In genomic region chr12:8949525-8950286, GRCh38 we compare ENCODE assay signal across 1 cellular context.
TF ChIP-seq lines count a peak whose summit lies in the region.

Gene M6PR (minus strand): TSS chr12:8949645. CDS start chr12:8946404, 3,241 bp downstream.

TF ChIP-seq in HEK293, 187 proteins besides CTCF, POLR2A, EP300 and RAD21 (continued from another document and continues in another):
- TF ChIP-seq KLF10 (tag by site-specific recombination; IDR thresholded peaks at IDR 0.05) (no peak), ZNF701 (tag by site-specific recombination; IDR thresholded peaks at IDR 0.05) (no peak), ZBTB6 (tag by site-specific recombination; IDR thresholded peaks at IDR 0.05) (no peak), ZBTB1 (tag by site-specific recombination; IDR thresholded peaks at IDR 0.05) (no peak), ZNF768 (tag by site-specific recombination; IDR thresholded peaks at IDR 0.05) (no peak; the same call in 1 of the 2 replicates), ZNF596 (tag by site-specific recombination; IDR thresholded peaks at IDR 0.05) (no peak), ZNF530 (tag by site-specific recombination; IDR thresholded peaks at IDR 0.05; ENCODE audit: low read depth) (no peak), ZNF624 (tag by site-specific recombination; IDR thresholded peaks at IDR 0.05) (no peak), ZFP69B (tag by site-specific recombination; IDR thresholded peaks at IDR 0.05) (no peak), ZEB2 (tag by site-specific recombination; IDR thresholded peaks at IDR 0.05) (peak; percentile 61; the same call in 1 of the 2 replicates), OSR2 (tag by site-specific recombination; IDR thresholded peaks at IDR 0.05) (no peak), REPIN1 (tag by site-specific recombination; IDR thresholded peaks at IDR 0.05; ENCODE audit: low read depth) (peak; percentile 100), ZNF654 (tag by site-specific recombination; IDR thresholded peaks at IDR 0.05; ENCODE audit: low read depth) (peak; percentile 17), GLIS1 (tag by site-specific recombination; IDR thresholded peaks at IDR 0.05) (no peak; the same call in 1 of the 2 replicates), BCL11B (tag by site-specific recombination; IDR thresholded peaks at IDR 0.05; ENCODE audit: low read depth) (no peak; the same call in 1 of the 2 replicates), ZNF600 (tag by site-specific recombination; IDR thresholded peaks at IDR 0.05) (peak; percentile 98), ZNF677 (tag by site-specific recombination; IDR thresholded peaks at IDR 0.05) (no peak), KLF17 (tag by site-specific recombination; IDR thresholded peaks at IDR 0.05) (peak; percentile 9; the same call in 1 of the 2 replicates), ZNF785 (tag by site-specific recombination; IDR thresholded peaks at IDR 0.05) (no peak), ZNF394 (tag by site-specific recombination; IDR thresholded peaks at IDR 0.05; ENCODE audit: borderline replicate concordance) (peak; percentile 49; the same call in 1 of the 2 replicates), ZFHX2 (tag by site-specific recombination; conservative IDR thresholded peaks at IDR 0.05) (no peak), ZNF707 (tag by site-specific recombination; IDR thresholded peaks at IDR 0.05) (no peak), ZXDB (tag by site-specific recombination; IDR thresholded peaks at IDR 0.05) (peak; percentile 100), GLIS2 (tag by site-specific recombination; IDR thresholded peaks at IDR 0.05) (peak; percentile 43), ZNF114 (tag by site-specific recombination; IDR thresholded peaks at IDR 0.05) (no peak), ZNF585B (tag by site-specific recombination; IDR thresholded peaks at IDR 0.05) (no peak), ZNF274 (IDR thresholded peaks at IDR 0.05; ENCODE audit: low read length) (no peak), ZNF274 (tag by site-specific recombination; IDR thresholded peaks at IDR 0.05; ENCODE audit: borderline replicate concordance) (no peak), ZNF473 (tag by site-specific recombination; IDR thresholded peaks at IDR 0.05) (no peak), ZNF76 (tag by site-specific recombination; IDR thresholded peaks at IDR 0.05; ENCODE audit: borderline replicate concordance, low read depth) (peak; percentile 91), ZNF664 (tag by site-specific recombination; IDR thresholded peaks at IDR 0.05) (no peak), ZBTB49 (tag by site-specific recombination; IDR thresholded peaks at IDR 0.05; ENCODE audit: low read depth) (no peak), ZNF16 (tag by site-specific recombination; IDR thresholded peaks at IDR 0.05; ENCODE audit: low read depth) (no peak), ZBTB7A (tag by site-specific recombination; IDR thresholded peaks at IDR 0.05; ENCODE audit: low read depth) (no peak), SP3 (tag by site-specific recombination; IDR thresholded peaks at IDR 0.05) (peak; percentile 88), ZNF776 (tag by site-specific recombination; IDR thresholded peaks at IDR 0.05; ENCODE audit: borderline replicate concordance) (no peak), ZNF341 (tag by site-specific recombination; IDR thresholded peaks at IDR 0.05; ENCODE audit: low read depth) (peak; percentile 99), ZSCAN16 (tag by site-specific recombination; IDR thresholded peaks at IDR 0.05) (no peak), MZF1 (tag by site-specific recombination; IDR thresholded peaks at IDR 0.05; ENCODE audit: borderline replicate concordance) (0 out of 2 replicates have a peak, but pooled peaks have one; percentile 27), ZNF423 (tag by site-specific recombination; IDR thresholded peaks at IDR 0.05) (no peak), ZNF830 (tag by site-specific recombination; IDR thresholded peaks at IDR 0.05; ENCODE audit: low read depth) (no peak), ZBTB8A (tag by site-specific recombination; IDR thresholded peaks at IDR 0.05) (peak; percentile 83), ZNF18 (tag by site-specific recombination; IDR thresholded peaks at IDR 0.05) (no peak), KLF8 (tag by site-specific recombination; IDR thresholded peaks at IDR 0.05) (peak; percentile 61), ZNF23 (tag by site-specific recombination; IDR thresholded peaks at IDR 0.05; ENCODE audit: borderline replicate concordance) (no peak), ZNF169 (tag by site-specific recombination; IDR thresholded peaks at IDR 0.05) (no peak), ZNF426 (tag by site-specific recombination; IDR thresholded peaks at IDR 0.05) (no peak), GLI4 (tag by site-specific recombination; IDR thresholded peaks at IDR 0.05) (no peak), ZNF146 (tag by site-specific recombination; IDR thresholded peaks at IDR 0.05) (no peak), ZNF19 (tag by site-specific recombination; IDR thresholded peaks at IDR 0.05; ENCODE audit: low read depth) (no peak), ZNF48 (tag by site-specific recombination; IDR thresholded peaks at IDR 0.05) (no peak), ZNF639 (tag by site-specific recombination; IDR thresholded peaks at IDR 0.05) (0 out of 2 replicates have a peak, but pooled peaks have one; percentile 15), ZNF214 (tag by site-specific recombination; IDR thresholded peaks at IDR 0.05; ENCODE audit: borderline replicate concordance) (no peak), ZNF202 (tag by site-specific recombination; IDR thresholded peaks at IDR 0.05; ENCODE audit: borderline replicate concordance) (no peak), YY1 (tag by site-specific recombination; IDR thresholded peaks at IDR 0.05) (no peak), ZNF501 (tag by site-specific recombination; IDR thresholded peaks at IDR 0.05) (peak; percentile 88), GLI2 (tag by site-specific recombination; IDR thresholded peaks at IDR 0.05; ENCODE audit: borderline replicate concordance, low read depth) (no peak)
- TF ChIP-seq, protein P1, sequence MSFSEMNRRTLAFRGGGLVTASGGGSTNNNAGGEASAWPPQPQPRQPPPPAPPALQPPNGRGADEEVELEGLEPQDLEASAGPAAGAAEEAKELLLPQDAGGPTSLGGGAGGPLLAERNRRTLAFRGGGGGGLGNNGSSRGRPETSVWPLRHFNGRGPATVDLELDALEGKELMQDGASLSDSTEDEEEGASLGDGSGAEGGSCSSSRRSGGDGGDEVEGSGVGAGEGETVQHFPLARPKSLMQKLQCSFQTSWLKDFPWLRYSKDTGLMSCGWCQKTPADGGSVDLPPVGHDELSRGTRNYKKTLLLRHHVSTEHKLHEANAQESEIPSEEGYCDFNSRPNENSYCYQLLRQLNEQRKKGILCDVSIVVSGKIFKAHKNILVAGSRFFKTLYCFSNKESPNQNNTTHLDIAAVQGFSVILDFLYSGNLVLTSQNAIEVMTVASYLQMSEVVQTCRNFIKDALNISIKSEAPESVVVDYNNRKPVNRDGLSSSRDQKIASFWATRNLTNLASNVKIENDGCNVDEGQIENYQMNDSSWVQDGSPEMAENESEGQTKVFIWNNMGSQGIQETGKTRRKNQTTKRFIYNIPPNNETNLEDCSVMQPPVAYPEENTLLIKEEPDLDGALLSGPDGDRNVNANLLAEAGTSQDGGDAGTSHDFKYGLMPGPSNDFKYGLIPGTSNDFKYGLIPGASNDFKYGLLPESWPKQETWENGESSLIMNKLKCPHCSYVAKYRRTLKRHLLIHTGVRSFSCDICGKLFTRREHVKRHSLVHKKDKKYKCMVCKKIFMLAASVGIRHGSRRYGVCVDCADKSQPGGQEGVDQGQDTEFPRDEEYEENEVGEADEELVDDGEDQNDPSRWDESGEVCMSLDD (tag by site-specific recombination; IDR thresholded peaks at IDR 0.05): peak; percentile 99
- TF ChIP-seq, protein P2, sequence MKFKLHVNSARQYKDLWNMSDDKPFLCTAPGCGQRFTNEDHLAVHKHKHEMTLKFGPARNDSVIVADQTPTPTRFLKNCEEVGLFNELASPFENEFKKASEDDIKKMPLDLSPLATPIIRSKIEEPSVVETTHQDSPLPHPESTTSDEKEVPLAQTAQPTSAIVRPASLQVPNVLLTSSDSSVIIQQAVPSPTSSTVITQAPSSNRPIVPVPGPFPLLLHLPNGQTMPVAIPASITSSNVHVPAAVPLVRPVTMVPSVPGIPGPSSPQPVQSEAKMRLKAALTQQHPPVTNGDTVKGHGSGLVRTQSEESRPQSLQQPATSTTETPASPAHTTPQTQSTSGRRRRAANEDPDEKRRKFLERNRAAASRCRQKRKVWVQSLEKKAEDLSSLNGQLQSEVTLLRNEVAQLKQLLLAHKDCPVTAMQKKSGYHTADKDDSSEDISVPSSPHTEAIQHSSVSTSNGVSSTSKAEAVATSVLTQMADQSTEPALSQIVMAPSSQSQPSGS (tag by site-specific recombination; IDR thresholded peaks at IDR 0.05; ENCODE audit: low read depth): no peak
- TF ChIP-seq, protein P3, sequence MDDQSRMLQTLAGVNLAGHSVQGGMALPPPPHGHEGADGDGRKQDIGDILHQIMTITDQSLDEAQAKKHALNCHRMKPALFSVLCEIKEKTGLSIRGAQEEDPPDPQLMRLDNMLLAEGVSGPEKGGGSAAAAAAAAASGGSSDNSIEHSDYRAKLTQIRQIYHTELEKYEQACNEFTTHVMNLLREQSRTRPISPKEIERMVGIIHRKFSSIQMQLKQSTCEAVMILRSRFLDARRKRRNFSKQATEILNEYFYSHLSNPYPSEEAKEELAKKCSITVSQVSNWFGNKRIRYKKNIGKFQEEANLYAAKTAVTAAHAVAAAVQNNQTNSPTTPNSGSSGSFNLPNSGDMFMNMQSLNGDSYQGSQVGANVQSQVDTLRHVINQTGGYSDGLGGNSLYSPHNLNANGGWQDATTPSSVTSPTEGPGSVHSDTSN (CRISPR knock-in tag; IDR thresholded peaks at IDR 0.05): no peak
- TF ChIP-seq, protein P4, sequence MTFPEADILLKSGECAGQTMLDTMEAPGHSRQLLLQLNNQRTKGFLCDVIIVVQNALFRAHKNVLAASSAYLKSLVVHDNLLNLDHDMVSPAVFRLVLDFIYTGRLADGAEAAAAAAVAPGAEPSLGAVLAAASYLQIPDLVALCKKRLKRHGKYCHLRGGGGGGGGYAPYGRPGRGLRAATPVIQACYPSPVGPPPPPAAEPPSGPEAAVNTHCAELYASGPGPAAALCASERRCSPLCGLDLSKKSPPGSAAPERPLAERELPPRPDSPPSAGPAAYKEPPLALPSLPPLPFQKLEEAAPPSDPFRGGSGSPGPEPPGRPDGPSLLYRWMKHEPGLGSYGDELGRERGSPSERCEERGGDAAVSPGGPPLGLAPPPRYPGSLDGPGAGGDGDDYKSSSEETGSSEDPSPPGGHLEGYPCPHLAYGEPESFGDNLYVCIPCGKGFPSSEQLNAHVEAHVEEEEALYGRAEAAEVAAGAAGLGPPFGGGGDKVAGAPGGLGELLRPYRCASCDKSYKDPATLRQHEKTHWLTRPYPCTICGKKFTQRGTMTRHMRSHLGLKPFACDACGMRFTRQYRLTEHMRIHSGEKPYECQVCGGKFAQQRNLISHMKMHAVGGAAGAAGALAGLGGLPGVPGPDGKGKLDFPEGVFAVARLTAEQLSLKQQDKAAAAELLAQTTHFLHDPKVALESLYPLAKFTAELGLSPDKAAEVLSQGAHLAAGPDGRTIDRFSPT (tag by site-specific recombination; IDR thresholded peaks at IDR 0.05): peak; percentile 80
